Comparison of ENCODE assay signal across 1 cellular context in genomic region chr17:78242024-78242742, GRCh38.
TF ChIP-seq lines count a peak whose summit lies in the region.

No MANE protein-coding gene starts in this region.

TF ChIP-seq in SK-N-SH, 30 proteins besides CTCF, POLR2A, EP300 and RAD21 (continued from another document):
- TF ChIP-seq IRF3 (IDR thresholded peaks at IDR 0.05; ENCODE audit: low read depth, low read length) (no peak), REST (IDR thresholded peaks at IDR 0.05; ENCODE audit: low read depth, low read length) (no peak), ELF1 (IDR thresholded peaks at IDR 0.05) (no peak), NFIC (IDR thresholded peaks at IDR 0.05; ENCODE audit: borderline replicate concordance) (no peak), SMC3 (IDR thresholded peaks at IDR 0.05; ENCODE audit: low read depth, low read length) (no peak), RXRA (IDR thresholded peaks at IDR 0.05; ENCODE audit: borderline replicate concordance, low read depth) (no peak), YY1 (IDR thresholded peaks at IDR 0.05; ENCODE audit: low read depth) (no peak), POLR2AphosphoS5 (IDR thresholded peaks at IDR 0.05; ENCODE audit: low read depth, low read length) (no peak), FOXJ3 (CRISPR knock-in tag; IDR thresholded peaks at IDR 0.05) (no peak), PBX3 (IDR thresholded peaks at IDR 0.05) (no peak), GATA2 (CRISPR knock-in tag; IDR thresholded peaks at IDR 0.05) (no peak)
TF ChIP-seq in SK-N-SH: peak in this region for 0.
